In genomic region chr7:116341222-116341907, GRCh38 we compare ENCODE assay signal across 1 cellular context.
TF ChIP-seq lines count a peak whose summit lies in the region.

No MANE protein-coding gene starts in this region.

TF ChIP-seq in K562, 482 proteins besides CTCF, POLR2A, EP300 and RAD21 (continued from another document):
- TF ChIP-seq U2AF1 (optimal IDR thresholded peaks at IDR 0.05; ENCODE audit: low read depth, low read length) (no peak), ZBTB17 (CRISPR knock-in tag; IDR thresholded peaks at IDR 0.05) (0 out of 2 replicates have a peak, but pooled peaks have one; percentile 26)
TF ChIP-seq in K562: peak in this region for 7.
